9 cellular contexts compared by ENCODE assay signal in the genomic region with DNA sequence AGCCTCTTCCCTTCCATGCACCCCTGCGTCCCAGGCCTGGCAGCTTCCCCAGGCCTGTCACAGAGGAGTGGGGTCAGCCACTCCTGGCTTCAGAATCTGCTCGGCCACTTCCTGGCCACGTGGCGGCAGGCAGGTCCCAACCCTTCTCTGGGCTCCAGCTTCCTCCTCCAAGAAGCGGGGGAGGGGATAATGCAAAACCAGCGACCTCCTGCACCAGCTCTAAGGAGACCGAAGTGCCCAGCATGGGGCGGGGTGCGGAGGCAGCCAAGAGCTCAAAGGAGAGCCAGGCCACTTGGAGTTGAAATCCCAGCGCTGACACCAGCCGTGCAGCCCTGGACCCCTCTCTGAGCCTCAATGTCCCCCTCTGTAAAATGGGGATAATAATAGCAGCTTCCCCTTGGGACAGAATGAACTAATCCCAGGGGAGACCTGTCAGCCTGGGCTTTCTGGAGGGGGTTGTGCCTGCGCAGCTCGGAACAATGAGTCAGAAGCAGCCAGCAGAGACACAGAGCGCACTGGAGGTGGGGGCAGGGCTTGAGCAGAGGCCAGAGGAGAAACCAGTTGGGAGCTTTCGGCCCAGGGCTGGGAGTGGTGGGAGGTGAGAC.
DNase-seq lines count a peak whose midpoint lies in the region; ATAC-seq and TF ChIP-seq lines count a peak whose summit lies in the region.
"Had no signal": no experiment of that assay in that cellular context is flagged by ENCODE, and none has a peak within 500 bp of the region (broad histone marks: within the 10 kb centered on the region; RNA-seq: fewer than 3 reads in every experiment).

No MANE protein-coding gene starts in this region.

- peak overlapping the region; percentile 67 for H3K27ac ChIP-seq in stomach smooth muscle (ENCODE audit: low read length)

- ATAC-seq in GM19452 (IDR thresholded peaks at IDR 0.05; ENCODE audit: unreplicated experiment) (no peak), GM21723 (IDR thresholded peaks at IDR 0.05; ENCODE audit: unreplicated experiment) (no peak)

- H3K27me3 ChIP-seq in stomach smooth muscle (ENCODE audit: control insufficient read depth in 1 of 2, insufficient read depth in 2 of 2, low read length in 2 of 2): no peaks in the 10 kb centered on the region

- no peaks in the 10 kb centered on the region for H3K36me3 ChIP-seq in stomach smooth muscle (ENCODE audit: control insufficient read depth in 2 of 2, insufficient read depth in 2 of 2, low read length in 2 of 2)

- H3K4me3 ChIP-seq in choroid plexus epithelial cell (ENCODE audit: low read depth, low read length): no peak overlapping the region
- no peak overlapping the region for H3K4me3 ChIP-seq in stomach smooth muscle (ENCODE audit: low read length in 2 of 2)

- peak overlapping the region in 1 of 2 donors; percentile 29 for H3K9ac ChIP-seq in stomach smooth muscle (ENCODE audit: low read length in 2 of 2)

- TF ChIP-seq CTCF in choroid plexus epithelial cell (conservative IDR thresholded peaks at IDR 0.05; ENCODE audit: low read depth, low read length): no peak

- DNase-seq in CD1c-positive myeloid dendritic cell (ENCODE audit: extremely low spot score): peak; percentile 38
- DNase-seq in NCI-H2171 (lab: John Stamatoyannopoulos, UW): peak; percentile 42
- peak; percentile 95 for DNase-seq in choroid plexus epithelial cell (ENCODE audit: low read depth)
- peak; percentile 76 for DNase-seq in kidney tubule cell (ENCODE audit: low spot score)
- no peak for DNase-seq in stimulated activated CD4-positive, alpha-beta T cell treated with anti-CD3 and anti-CD28 coated beads, Interleukin-4, amount 100 ng/mL, for 24 hours
- DNase-seq: naive B cell had no signal

- H3K9me3 ChIP-seq in stomach smooth muscle (ENCODE audit: control insufficient read depth in 2 of 2, low read length in 2 of 2): no peaks in the 10 kb centered on the region

- peaks cover 19% of the 10 kb centered on the region for H3K4me1 ChIP-seq in stomach smooth muscle (ENCODE audit: control insufficient read depth, insufficient read depth, low read length)
